Comparison of ENCODE assay signal across 8 cellular contexts in the genomic region with DNA sequence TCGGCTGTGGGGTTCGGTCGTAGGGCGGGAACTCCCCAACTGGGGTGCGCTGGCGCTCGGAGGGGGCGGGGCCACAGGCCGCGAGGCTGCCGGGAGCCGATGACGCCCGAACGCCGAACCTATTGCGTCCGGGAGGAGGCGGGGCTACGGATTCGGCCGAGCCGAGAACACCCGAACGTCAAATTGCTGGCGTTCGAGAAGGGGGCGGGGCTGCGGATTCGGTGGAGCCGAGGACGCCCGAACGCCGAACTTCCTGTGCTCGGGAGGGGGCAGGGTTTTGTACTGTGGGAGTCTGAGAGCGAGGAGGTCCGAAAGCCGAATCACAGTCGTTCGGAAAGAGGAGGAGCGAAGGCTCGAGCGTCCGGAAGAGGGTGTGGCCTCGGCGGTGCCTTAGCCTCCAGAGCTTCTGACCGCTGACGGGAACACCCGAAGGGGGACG. TPM values are rescaled to one million over a fixed set of nuclear protein-coding genes. Genes with fewer than 3 reads are reported as not detected.
A peak's percentile ranks its signal among the peaks of the same experiment; 100 is the strongest.
DNase-seq lines count a peak whose midpoint lies in the region; ATAC-seq, FAIRE-seq and TF ChIP-seq lines count a peak whose summit lies in the region.

No MANE protein-coding gene starts in this region.

- H3K9ac ChIP-seq in K562 (ENCODE audit: insufficient read depth in 1 of 2, low read depth in 2 of 2, low read length in 2 of 2): peak overlapping the region; percentile 98 to 99

- peaks cover 53% of the 10 kb centered on the region for H3K79me2 ChIP-seq in K562 (ENCODE audit: control insufficient read depth, insufficient read depth, low read length)

- in situ Hi-C loops in K562 (cut with MboI): no loop called here

- POLR2A ChIA-PET in K562 (lab: Yijun Ruan, JAX): interaction anchor here (0.6 to 7.0 kb wide), 9 partner anchors 11 to 75 kb away, joined by 4 to 206 read pairs (median 8); partner anchors contain the start of genes CNOT3, LENG1, RPS9 and TMC4

- H2AFZ ChIP-seq in K562 (ENCODE audit: low read depth, low read length): peak overlapping the region; percentile 98

- intact Hi-C loops in K562 (cut with micrococcal nuclease): no loop called here

- WGBS in K562 (ENCODE audit: insufficient coverage, low coverage, missing lambda C conversion rate): under 1% methylated on average over 37 of the region's 51 CpGs

- CTCF ChIA-PET in K562 (lab: Yijun Ruan, JAX; ENCODE audit: low intra/inter-chr PET ratio): no interaction called here

- peaks cover 55% of the 10 kb centered on the region for H3K36me3 ChIP-seq in K562 (ENCODE audit: control insufficient read depth, insufficient read depth, low read length)

- peak; percentile 49 for ATAC-seq in GM18517 (IDR thresholded peaks at IDR 0.05; ENCODE audit: unreplicated experiment)
- peak; percentile 46 for ATAC-seq in HG03066 (IDR thresholded peaks at IDR 0.05; ENCODE audit: low read depth, unreplicated experiment)
- ATAC-seq in K562: peak; percentile 80

- peak; percentile 100 for DNase-seq in NCI-H2107 (lab: John Stamatoyannopoulos, UW)
- DNase-seq in K562 (ENCODE audit: extremely low read depth in 1 of 4, low spot score in 3 of 4): peak; percentile 68 to 99 (median 76)
- DNase-seq in hippocampal formation (lab: John Stamatoyannopoulos, UW): peak; percentile 99 to 100
- peak; percentile 99 for DNase-seq in retina
- no peak for DNase-seq in 8988T

- peak overlapping the region; percentile 96 for H3K4me3 ChIP-seq in K562

- TF ChIP-seq EP300 in K562 (IDR thresholded peaks at IDR 0.05; ENCODE audit: low read length): no peak

- FAIRE-seq in TTC549 (lab: Jason Lieb, UNC): peak; percentile 97
- no peak for FAIRE-seq in K562 (lab: Jason Lieb, UNC)

- H3K9me1 ChIP-seq in K562 (ENCODE audit: control insufficient read depth, insufficient read depth, low read length): peaks cover 5% of the 10 kb centered on the region

- H3K4me1 ChIP-seq in K562 (replicated peaks in 1 of 2; ENCODE audit: control insufficient read depth in 2 of 2, insufficient read depth in 2 of 2, low read length in 2 of 2): peaks cover 27 to 50% of the 10 kb centered on the region in 2 experiments

- TF ChIP-seq RAD21 in K562 (CRISPR knock-in tag; conservative IDR thresholded peaks at IDR 0.05 in 1 of 2, IDR thresholded peaks at IDR 0.05 in 1 of 2): no peak

- peak overlapping the region; percentile 96 for H3K4me2 ChIP-seq in K562 (ENCODE audit: insufficient read depth, low read length)

- TF ChIP-seq CTCF in K562 (IDR thresholded peaks at IDR 0.05 in 2 of 3, conservative IDR thresholded peaks at IDR 0.05 in 1 of 3; ENCODE audit: insufficient read depth in 2 of 3, low read depth in 1 of 3, low read length in 3 of 3): no peak

- H4K20me1 ChIP-seq in K562 (replicated peaks; ENCODE audit: control insufficient read depth, insufficient read depth, low read length): no peaks in the 10 kb centered on the region

- no peaks in the 10 kb centered on the region for H3K27me3 ChIP-seq in K562 (ENCODE audit: control insufficient read depth in 2 of 2, insufficient read depth in 2 of 2, low read length in 2 of 2)

- no TSS peak for BruUV-seq in K562 (replicated peaks; lab: Mats Ljungman, UMichigan)

- no peak; the same call in 1 of the 2 replicates for TF ChIP-seq POLR2A in K562 (conservative IDR thresholded peaks at IDR 0.05)

- peak overlapping the region; percentile 100 for H3K27ac ChIP-seq in K562 (ENCODE audit: extremely low read depth, low read depth, low read length)

- no peaks in the 10 kb centered on the region for H3K9me3 ChIP-seq in K562 (replicated peaks; ENCODE audit: control insufficient read depth, insufficient read depth, low read depth, low read length)

RNA-seq across cellular contexts. Expression of gene TSEN34, which starts 0.6 kb away (rescaled TPM):
- 6.2 and 16.5 TPM in 2 replicates for total RNA-seq in K562 (2011; cell fraction: chromatin; rRNA removed; ENCODE audit: low replicate concordance)
- total RNA-seq in K562 (2011; cell fraction: nucleolus; rRNA removed): 24.2 and 25.2 TPM in 2 replicates
- 10.4 and 11.7 TPM in 2 replicates for total RNA-seq in K562 (2011; cell fraction: nucleoplasm; rRNA removed)
- total RNA-seq in K562 (2014; rRNA removed) (48.3 and 52.3 TPM in 2 replicates), K562 (2014; rRNA removed; fragmentation: Illumina TruSeq; extraction: Trizol) (11.0 and 15.9 TPM in 2 replicates), K562 (2015; rRNA removed; fragmentation: Illumina TruSeq; extraction: Trizol) (32.8 and 34.3 TPM in 2 replicates), K562 (2021) (43.7 and 45.7 TPM in 2 replicates)
- polyA plus RNA-seq in K562 (2011; rRNA removed) (29.5 and 39.8 TPM in 2 replicates), K562 (2014; fragmentation: Illumina TruSeq; extraction: Trizol) (15.6 and 34.6 TPM in 2 replicates), K562 (2014; fragmentation: Nextera tagmentation; extraction: Ambion mirVana) (1 to 10 TPM; 3.1 to 3.9 TPM), K562 (2014; rRNA removed) (57.6 and 59.9 TPM in 2 replicates)
- polyA plus RNA-seq in K562 (2011; cell fraction: cytosol; rRNA removed): 70.3 and 121 TPM in 2 replicates
- 32.8 and 33.9 TPM in 2 replicates for polyA plus RNA-seq in K562 (2011; cell fraction: nucleus; rRNA removed)
- 30.6 and 41.6 TPM in 2 replicates for polyA plus RNA-seq in K562 (2012)
- polyA minus RNA-seq in K562 (2011; rRNA and poly(A)+ RNA removed): 8.6 and 12.1 TPM in 2 replicates
- 18.6 and 27.7 TPM in 2 replicates for polyA minus RNA-seq in K562 (2011; cell fraction: cytosol; rRNA and poly(A)+ RNA removed)
- 6.5 and 8.9 TPM in 2 replicates for polyA minus RNA-seq in K562 (2011; cell fraction: nucleus; rRNA and poly(A)+ RNA removed)

RNA-seq across cellular contexts. Expression of gene MBOAT7, which starts 1.1 kb away (rescaled TPM):
- total RNA-seq in K562 (2011; cell fraction: chromatin; rRNA removed; ENCODE audit: low replicate concordance): 69.6 and 252 TPM in 2 replicates
- total RNA-seq in K562 (2011; cell fraction: nucleolus; rRNA removed): 206 and 229 TPM in 2 replicates
- total RNA-seq in K562 (2011; cell fraction: nucleoplasm; rRNA removed): 169 and 219 TPM in 2 replicates
- total RNA-seq in K562 (2014; rRNA removed) (87.0 and 104 TPM in 2 replicates), K562 (2014; rRNA removed; fragmentation: Illumina TruSeq; extraction: Trizol) (15.4 and 18.2 TPM in 2 replicates), K562 (2015; rRNA removed; fragmentation: Illumina TruSeq; extraction: Trizol) (56.1 and 60.7 TPM in 2 replicates), K562 (2021) (153 and 160 TPM in 2 replicates)
- polyA plus RNA-seq in K562 (2011; rRNA removed) (30.3 and 85.5 TPM in 2 replicates), K562 (2014; fragmentation: Illumina TruSeq; extraction: Trizol) (79.6 and 108 TPM in 2 replicates), K562 (2014; fragmentation: Nextera tagmentation; extraction: Ambion mirVana) (1 to 10 TPM; 1.4 to 2.6 TPM), K562 (2014; rRNA removed) (79.2 and 92.4 TPM in 2 replicates)
- polyA plus RNA-seq in K562 (2011; cell fraction: cytosol; rRNA removed): 53.9 and 134 TPM in 2 replicates
- 78.0 and 150 TPM in 2 replicates for polyA plus RNA-seq in K562 (2011; cell fraction: nucleus; rRNA removed)
- 134 and 209 TPM in 2 replicates for polyA plus RNA-seq in K562 (2012)
- polyA minus RNA-seq in K562 (2011; rRNA and poly(A)+ RNA removed): 16.9 and 19.4 TPM in 2 replicates
- polyA minus RNA-seq in K562 (2011; cell fraction: cytosol; rRNA and poly(A)+ RNA removed): 91.7 and 110 TPM in 2 replicates
- polyA minus RNA-seq in K562 (2011; cell fraction: nucleus; rRNA and poly(A)+ RNA removed): 39.8 and 40.0 TPM in 2 replicates

RNA-seq across cellular contexts. Expression of gene RPS9, which starts 10.1 kb away (rescaled TPM):
- 331 and 680 TPM in 2 replicates for total RNA-seq in K562 (2011; cell fraction: chromatin; rRNA removed; ENCODE audit: low replicate concordance)
- total RNA-seq in K562 (2011; cell fraction: nucleolus; rRNA removed): 909 and 1,212 TPM in 2 replicates
- 945 and 1,251 TPM in 2 replicates for total RNA-seq in K562 (2011; cell fraction: nucleoplasm; rRNA removed)
- 4,156 and 4,613 TPM in 2 replicates for total RNA-seq in K562 (2014; rRNA removed)
- 714 and 1,122 TPM in 2 replicates for total RNA-seq in K562 (2014; rRNA removed; fragmentation: Illumina TruSeq; extraction: Trizol)
- total RNA-seq in K562 (2015; rRNA removed; fragmentation: Illumina TruSeq; extraction: Trizol): 1,777 and 1,782 TPM in 2 replicates
- 1,573 and 1,625 TPM in 2 replicates for total RNA-seq in K562 (2021)
- polyA plus RNA-seq in K562 (2011; rRNA removed): 1,792 and 2,151 TPM in 2 replicates
- polyA plus RNA-seq in K562 (2011; cell fraction: cytosol; rRNA removed): 3,305 and 3,579 TPM in 2 replicates
- polyA plus RNA-seq in K562 (2011; cell fraction: nucleus; rRNA removed): 1,541 and 1,658 TPM in 2 replicates
- polyA plus RNA-seq in K562 (2012): 3,049 and 5,076 TPM in 2 replicates
- polyA plus RNA-seq in K562 (2014; fragmentation: Illumina TruSeq; extraction: Trizol): 2,256 and 3,393 TPM in 2 replicates
- 100 to 1,000 TPM; 456 to 490 TPM for polyA plus RNA-seq in K562 (2014; fragmentation: Nextera tagmentation; extraction: Ambion mirVana)
- 3,325 and 5,114 TPM in 2 replicates for polyA plus RNA-seq in K562 (2014; rRNA removed)
- 287 and 381 TPM in 2 replicates for polyA minus RNA-seq in K562 (2011; rRNA and poly(A)+ RNA removed)
- polyA minus RNA-seq in K562 (2011; cell fraction: cytosol; rRNA and poly(A)+ RNA removed): 464 and 517 TPM in 2 replicates
- polyA minus RNA-seq in K562 (2011; cell fraction: nucleus; rRNA and poly(A)+ RNA removed): 240 and 304 TPM in 2 replicates

RNA-seq across cellular contexts. Expression of gene TMC4, which starts 17.6 kb away (rescaled TPM):
- total RNA-seq in K562 (2011; cell fraction: chromatin; rRNA removed; ENCODE audit: low replicate concordance): 0.28 TPM in 1 of 2 replicates, not detected in the other
- total RNA-seq in K562 (2011; cell fraction: nucleolus; rRNA removed): 0.67 and 0.79 TPM in 2 replicates
- not detected in 2 replicates for total RNA-seq in K562 (2011; cell fraction: nucleoplasm; rRNA removed)
- total RNA-seq in K562 (2014; rRNA removed) (not detected in 2 replicates), K562 (2014; rRNA removed; fragmentation: Illumina TruSeq; extraction: Trizol) (not detected in 2 replicates), K562 (2015; rRNA removed; fragmentation: Illumina TruSeq; extraction: Trizol) (0.11 and 0.18 TPM in 2 replicates), K562 (2021) (0.36 and 0.51 TPM in 2 replicates)
- polyA plus RNA-seq in K562 (2011; rRNA removed) (0.36 and 0.43 TPM in 2 replicates), K562 (2014; fragmentation: Illumina TruSeq; extraction: Trizol) (0.29 and 0.74 TPM in 2 replicates), K562 (2014; fragmentation: Nextera tagmentation; extraction: Ambion mirVana) (under 1 TPM; 0.35 to 0.79 TPM), K562 (2014; rRNA removed) (0.12 and 0.81 TPM in 2 replicates)
- 0.27 and 0.44 TPM in 2 replicates for polyA plus RNA-seq in K562 (2011; cell fraction: cytosol; rRNA removed)
- polyA plus RNA-seq in K562 (2011; cell fraction: nucleus; rRNA removed): 0.65 and 1.5 TPM in 2 replicates
- polyA plus RNA-seq in K562 (2012): 1.1 and 1.7 TPM in 2 replicates
- not detected in 2 replicates for polyA minus RNA-seq in K562 (2011; rRNA and poly(A)+ RNA removed)
- polyA minus RNA-seq in K562 (2011; cell fraction: cytosol; rRNA and poly(A)+ RNA removed): not detected in 2 replicates
- polyA minus RNA-seq in K562 (2011; cell fraction: nucleus; rRNA and poly(A)+ RNA removed): not detected in 2 replicates

RNA-seq across cellular contexts. Expression of gene LENG1, which starts 31.0 kb away (rescaled TPM):
- 1.7 and 3.1 TPM in 2 replicates for total RNA-seq in K562 (2011; cell fraction: chromatin; rRNA removed; ENCODE audit: low replicate concordance)
- total RNA-seq in K562 (2011; cell fraction: nucleolus; rRNA removed): 2.6 and 3.3 TPM in 2 replicates
- total RNA-seq in K562 (2011; cell fraction: nucleoplasm; rRNA removed): 1.4 and 2.3 TPM in 2 replicates
- total RNA-seq in K562 (2014; rRNA removed) (10.5 and 12.6 TPM in 2 replicates), K562 (2014; rRNA removed; fragmentation: Illumina TruSeq; extraction: Trizol) (2.3 and 2.6 TPM in 2 replicates), K562 (2015; rRNA removed; fragmentation: Illumina TruSeq; extraction: Trizol) (6.9 and 8.2 TPM in 2 replicates), K562 (2021) (4.7 and 5.5 TPM in 2 replicates)
- polyA plus RNA-seq in K562 (2011; rRNA removed) (1.5 and 1.7 TPM in 2 replicates), K562 (2014; fragmentation: Illumina TruSeq; extraction: Trizol) (6.2 and 6.7 TPM in 2 replicates), K562 (2014; fragmentation: Nextera tagmentation; extraction: Ambion mirVana) (under 1 TPM; 0.30 to 0.77 TPM), K562 (2014; rRNA removed) (6.7 and 9.1 TPM in 2 replicates)
- 1.3 and 1.7 TPM in 2 replicates for polyA plus RNA-seq in K562 (2011; cell fraction: cytosol; rRNA removed)
- 0.90 and 1.2 TPM in 2 replicates for polyA plus RNA-seq in K562 (2011; cell fraction: nucleus; rRNA removed)
- polyA plus RNA-seq in K562 (2012): 6.2 TPM in 2 replicates
- 0.74 and 0.78 TPM in 2 replicates for polyA minus RNA-seq in K562 (2011; rRNA and poly(A)+ RNA removed)
- 1.2 TPM in 1 of 2 replicates, not detected in the other for polyA minus RNA-seq in K562 (2011; cell fraction: cytosol; rRNA and poly(A)+ RNA removed)
- polyA minus RNA-seq in K562 (2011; cell fraction: nucleus; rRNA and poly(A)+ RNA removed): 0.44 and 0.54 TPM in 2 replicates
